1 cellular context compared by ENCODE assay signal in the genomic region with DNA sequence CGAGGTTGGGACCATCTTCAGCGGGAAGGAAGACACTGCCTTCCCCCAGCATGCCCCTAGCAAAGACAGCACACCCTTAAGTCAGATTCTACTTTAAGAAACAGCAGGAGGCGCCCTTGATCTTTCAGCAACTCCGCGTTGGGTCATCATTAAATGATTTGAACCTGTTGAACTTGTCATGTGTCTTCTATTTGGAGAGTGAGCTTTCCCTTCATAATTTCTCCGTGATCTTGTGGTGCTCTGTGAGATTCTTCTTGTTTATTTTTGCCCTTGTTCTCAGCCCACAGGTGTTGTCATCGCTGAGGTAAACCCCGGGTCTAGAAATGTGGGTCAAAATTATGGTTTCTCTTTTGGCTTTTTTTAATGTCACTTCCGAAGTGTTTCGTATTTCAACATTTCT.
TF ChIP-seq lines count a peak whose summit lies in the region.

No MANE protein-coding gene starts in this region.

TF ChIP-seq in H1, 55 proteins besides CTCF, POLR2A, EP300 and RAD21 (continued from another document):
- TF ChIP-seq, protein P1, sequence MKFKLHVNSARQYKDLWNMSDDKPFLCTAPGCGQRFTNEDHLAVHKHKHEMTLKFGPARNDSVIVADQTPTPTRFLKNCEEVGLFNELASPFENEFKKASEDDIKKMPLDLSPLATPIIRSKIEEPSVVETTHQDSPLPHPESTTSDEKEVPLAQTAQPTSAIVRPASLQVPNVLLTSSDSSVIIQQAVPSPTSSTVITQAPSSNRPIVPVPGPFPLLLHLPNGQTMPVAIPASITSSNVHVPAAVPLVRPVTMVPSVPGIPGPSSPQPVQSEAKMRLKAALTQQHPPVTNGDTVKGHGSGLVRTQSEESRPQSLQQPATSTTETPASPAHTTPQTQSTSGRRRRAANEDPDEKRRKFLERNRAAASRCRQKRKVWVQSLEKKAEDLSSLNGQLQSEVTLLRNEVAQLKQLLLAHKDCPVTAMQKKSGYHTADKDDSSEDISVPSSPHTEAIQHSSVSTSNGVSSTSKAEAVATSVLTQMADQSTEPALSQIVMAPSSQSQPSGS (IDR thresholded peaks at IDR 0.05; ENCODE audit: low read length) = no peak
- no peak for TF ChIP-seq POLR2AphosphoS5 (IDR thresholded peaks at IDR 0.05; ENCODE audit: low read depth, low read length)
- TF ChIP-seq SP4 (IDR thresholded peaks at IDR 0.05; ENCODE audit: low read length) = no peak
- TF ChIP-seq KDM4A (IDR thresholded peaks at IDR 0.05; ENCODE audit: low read depth, low read length, severe bottlenecking) = no peak
- TF ChIP-seq, protein P2, sequence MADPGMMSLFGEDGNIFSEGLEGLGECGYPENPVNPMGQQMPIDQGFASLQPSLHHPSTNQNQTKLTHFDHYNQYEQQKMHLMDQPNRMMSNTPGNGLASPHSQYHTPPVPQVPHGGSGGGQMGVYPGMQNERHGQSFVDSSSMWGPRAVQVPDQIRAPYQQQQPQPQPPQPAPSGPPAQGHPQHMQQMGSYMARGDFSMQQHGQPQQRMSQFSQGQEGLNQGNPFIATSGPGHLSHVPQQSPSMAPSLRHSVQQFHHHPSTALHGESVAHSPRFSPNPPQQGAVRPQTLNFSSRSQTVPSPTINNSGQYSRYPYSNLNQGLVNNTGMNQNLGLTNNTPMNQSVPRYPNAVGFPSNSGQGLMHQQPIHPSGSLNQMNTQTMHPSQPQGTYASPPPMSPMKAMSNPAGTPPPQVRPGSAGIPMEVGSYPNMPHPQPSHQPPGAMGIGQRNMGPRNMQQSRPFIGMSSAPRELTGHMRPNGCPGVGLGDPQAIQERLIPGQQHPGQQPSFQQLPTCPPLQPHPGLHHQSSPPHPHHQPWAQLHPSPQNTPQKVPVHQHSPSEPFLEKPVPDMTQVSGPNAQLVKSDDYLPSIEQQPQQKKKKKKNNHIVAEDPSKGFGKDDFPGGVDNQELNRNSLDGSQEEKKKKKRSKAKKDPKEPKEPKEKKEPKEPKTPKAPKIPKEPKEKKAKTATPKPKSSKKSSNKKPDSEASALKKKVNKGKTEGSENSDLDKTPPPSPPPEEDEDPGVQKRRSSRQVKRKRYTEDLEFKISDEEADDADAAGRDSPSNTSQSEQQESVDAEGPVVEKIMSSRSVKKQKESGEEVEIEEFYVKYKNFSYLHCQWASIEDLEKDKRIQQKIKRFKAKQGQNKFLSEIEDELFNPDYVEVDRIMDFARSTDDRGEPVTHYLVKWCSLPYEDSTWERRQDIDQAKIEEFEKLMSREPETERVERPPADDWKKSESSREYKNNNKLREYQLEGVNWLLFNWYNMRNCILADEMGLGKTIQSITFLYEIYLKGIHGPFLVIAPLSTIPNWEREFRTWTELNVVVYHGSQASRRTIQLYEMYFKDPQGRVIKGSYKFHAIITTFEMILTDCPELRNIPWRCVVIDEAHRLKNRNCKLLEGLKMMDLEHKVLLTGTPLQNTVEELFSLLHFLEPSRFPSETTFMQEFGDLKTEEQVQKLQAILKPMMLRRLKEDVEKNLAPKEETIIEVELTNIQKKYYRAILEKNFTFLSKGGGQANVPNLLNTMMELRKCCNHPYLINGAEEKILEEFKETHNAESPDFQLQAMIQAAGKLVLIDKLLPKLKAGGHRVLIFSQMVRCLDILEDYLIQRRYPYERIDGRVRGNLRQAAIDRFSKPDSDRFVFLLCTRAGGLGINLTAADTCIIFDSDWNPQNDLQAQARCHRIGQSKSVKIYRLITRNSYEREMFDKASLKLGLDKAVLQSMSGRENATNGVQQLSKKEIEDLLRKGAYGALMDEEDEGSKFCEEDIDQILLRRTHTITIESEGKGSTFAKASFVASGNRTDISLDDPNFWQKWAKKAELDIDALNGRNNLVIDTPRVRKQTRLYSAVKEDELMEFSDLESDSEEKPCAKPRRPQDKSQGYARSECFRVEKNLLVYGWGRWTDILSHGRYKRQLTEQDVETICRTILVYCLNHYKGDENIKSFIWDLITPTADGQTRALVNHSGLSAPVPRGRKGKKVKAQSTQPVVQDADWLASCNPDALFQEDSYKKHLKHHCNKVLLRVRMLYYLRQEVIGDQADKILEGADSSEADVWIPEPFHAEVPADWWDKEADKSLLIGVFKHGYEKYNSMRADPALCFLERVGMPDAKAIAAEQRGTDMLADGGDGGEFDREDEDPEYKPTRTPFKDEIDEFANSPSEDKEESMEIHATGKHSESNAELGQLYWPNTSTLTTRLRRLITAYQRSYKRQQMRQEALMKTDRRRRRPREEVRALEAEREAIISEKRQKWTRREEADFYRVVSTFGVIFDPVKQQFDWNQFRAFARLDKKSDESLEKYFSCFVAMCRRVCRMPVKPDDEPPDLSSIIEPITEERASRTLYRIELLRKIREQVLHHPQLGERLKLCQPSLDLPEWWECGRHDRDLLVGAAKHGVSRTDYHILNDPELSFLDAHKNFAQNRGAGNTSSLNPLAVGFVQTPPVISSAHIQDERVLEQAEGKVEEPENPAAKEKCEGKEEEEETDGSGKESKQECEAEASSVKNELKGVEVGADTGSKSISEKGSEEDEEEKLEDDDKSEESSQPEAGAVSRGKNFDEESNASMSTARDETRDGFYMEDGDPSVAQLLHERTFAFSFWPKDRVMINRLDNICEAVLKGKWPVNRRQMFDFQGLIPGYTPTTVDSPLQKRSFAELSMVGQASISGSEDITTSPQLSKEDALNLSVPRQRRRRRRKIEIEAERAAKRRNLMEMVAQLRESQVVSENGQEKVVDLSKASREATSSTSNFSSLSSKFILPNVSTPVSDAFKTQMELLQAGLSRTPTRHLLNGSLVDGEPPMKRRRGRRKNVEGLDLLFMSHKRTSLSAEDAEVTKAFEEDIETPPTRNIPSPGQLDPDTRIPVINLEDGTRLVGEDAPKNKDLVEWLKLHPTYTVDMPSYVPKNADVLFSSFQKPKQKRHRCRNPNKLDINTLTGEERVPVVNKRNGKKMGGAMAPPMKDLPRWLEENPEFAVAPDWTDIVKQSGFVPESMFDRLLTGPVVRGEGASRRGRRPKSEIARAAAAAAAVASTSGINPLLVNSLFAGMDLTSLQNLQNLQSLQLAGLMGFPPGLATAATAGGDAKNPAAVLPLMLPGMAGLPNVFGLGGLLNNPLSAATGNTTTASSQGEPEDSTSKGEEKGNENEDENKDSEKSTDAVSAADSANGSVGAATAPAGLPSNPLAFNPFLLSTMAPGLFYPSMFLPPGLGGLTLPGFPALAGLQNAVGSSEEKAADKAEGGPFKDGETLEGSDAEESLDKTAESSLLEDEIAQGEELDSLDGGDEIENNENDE (IDR thresholded peaks at IDR 0.05; ENCODE audit: insufficient replicate concordance, low read length) = no peak
- no peak for TF ChIP-seq CREB1 (IDR thresholded peaks at IDR 0.05)
- TF ChIP-seq, protein P3, sequence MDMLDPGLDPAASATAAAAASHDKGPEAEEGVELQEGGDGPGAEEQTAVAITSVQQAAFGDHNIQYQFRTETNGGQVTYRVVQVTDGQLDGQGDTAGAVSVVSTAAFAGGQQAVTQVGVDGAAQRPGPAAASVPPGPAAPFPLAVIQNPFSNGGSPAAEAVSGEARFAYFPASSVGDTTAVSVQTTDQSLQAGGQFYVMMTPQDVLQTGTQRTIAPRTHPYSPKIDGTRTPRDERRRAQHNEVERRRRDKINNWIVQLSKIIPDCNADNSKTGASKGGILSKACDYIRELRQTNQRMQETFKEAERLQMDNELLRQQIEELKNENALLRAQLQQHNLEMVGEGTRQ (IDR thresholded peaks at IDR 0.05; ENCODE audit: low read length) = no peak
- TF ChIP-seq CHD1 (IDR thresholded peaks at IDR 0.05; ENCODE audit: low read depth, low read length) = no peak
- TF ChIP-seq BRCA1 (IDR thresholded peaks at IDR 0.05; ENCODE audit: low read depth, low read length) = no peak
